In genomic region chr5:142432961-142433360, GRCh38 we compare ENCODE assay signal across 8 cellular contexts.
A peak's percentile ranks its signal among the peaks of the same experiment; 100 is the strongest.
DNase-seq lines count a peak whose midpoint lies in the region; ATAC-seq and TF ChIP-seq lines count a peak whose summit lies in the region.

No MANE protein-coding gene starts in this region.

- WGBS in esophagus squamous epithelium, 2 donors, result 57 to 60% methylated on average over 1 to 2 of the region's 2 CpGs

- H3K27ac ChIP-seq in esophagus squamous epithelium, result no peak overlapping the region

- H3K4me3 ChIP-seq in esophagus squamous epithelium, result no peak overlapping the region

- no peak for TF ChIP-seq CTCF in esophagus squamous epithelium (IDR thresholded peaks at IDR 0.05)

- CTCF ChIA-PET in activated naive CD4-positive, alpha-beta T cell treated with anti-CD3 and anti-CD28 coated beads, Interleukin-2, amount 10 ng/mL, durations not matched to agents 7 days and 5 days (lab: Charles Lee), result interaction anchor here (0.6 to 1.2 kb wide), 3 partner anchors 10 to 170 kb away, joined by 3 read pairs; no protein-coding TSS in a partner anchor
- CTCF ChIA-PET in HEK293T (lab: Yijun Ruan, JAX), result no interaction called here

- DNase-seq in NCI-H2196 treated with DMSO at 0.1 percent for 48 hours (lab: John Stamatoyannopoulos, UW; ENCODE audit: unreplicated experiment) (peak; percentile 41), esophagus squamous epithelium (lab: John Stamatoyannopoulos, UW) (no peak), HEK293T (ENCODE audit: extremely low spot score) (no peak)
- peak; percentile 78 for DNase-seq in activated naive CD4-positive, alpha-beta T cell treated with anti-CD3 and anti-CD28 coated beads, Interleukin-2, amount 10 ng/mL, durations not matched to agents 7 days and 5 days
- DNase-seq in stimulated activated CD4-positive, alpha-beta T cell treated with anti-CD3 and anti-CD28 coated beads, Interleukin-4, amount 100 ng/mL, for 24 hours, result peak; percentile 44

- POLR2A ChIA-PET in HEK293T (lab: Yijun Ruan, JAX), result no interaction called here

- H3K4me3 Mint-ChIP-seq in activated naive CD4-positive, alpha-beta T cell treated with anti-CD3 and anti-CD28 coated beads, Interleukin-2, amount 10 ng/mL, durations not matched to agents 7 days and 5 days, result peak overlapping the region; percentile 26

- H3K27ac Mint-ChIP-seq in activated naive CD4-positive, alpha-beta T cell treated with anti-CD3 and anti-CD28 coated beads, Interleukin-2, amount 10 ng/mL, durations not matched to agents 7 days and 5 days, result peak overlapping the region; percentile 93

- H3K4me1 ChIP-seq in esophagus squamous epithelium, result peaks cover 0 to 10% (median 3%) of the 10 kb centered on the region in 3 donors

- peaks cover 47% of the 10 kb centered on the region for H3K4me1 Mint-ChIP-seq in activated naive CD4-positive, alpha-beta T cell treated with anti-CD3 and anti-CD28 coated beads, Interleukin-2, amount 10 ng/mL, durations not matched to agents 7 days and 5 days

- H3K9me3 ChIP-seq in esophagus squamous epithelium, result no peaks in the 10 kb centered on the region

- no peaks in the 10 kb centered on the region for H3K9me3 Mint-ChIP-seq in activated naive CD4-positive, alpha-beta T cell treated with anti-CD3 and anti-CD28 coated beads, Interleukin-2, amount 10 ng/mL, durations not matched to agents 7 days and 5 days

- H3K36me3 Mint-ChIP-seq in activated naive CD4-positive, alpha-beta T cell treated with anti-CD3 and anti-CD28 coated beads, Interleukin-2, amount 10 ng/mL, durations not matched to agents 7 days and 5 days, result peaks cover 3% of the 10 kb centered on the region

- no peaks in the 10 kb centered on the region for H3K36me3 ChIP-seq in esophagus squamous epithelium

- TF ChIP-seq POLR2A in esophagus squamous epithelium (IDR thresholded peaks at IDR 0.05), result no peak

- ATAC-seq in GM21390 (IDR thresholded peaks at IDR 0.05; ENCODE audit: unreplicated experiment) (peak; percentile 39), GM18867 (IDR thresholded peaks at IDR 0.05; ENCODE audit: unreplicated experiment) (no peak), GM18870 (IDR thresholded peaks at IDR 0.05; ENCODE audit: unreplicated experiment) (no peak)

- H3K27me3 Mint-ChIP-seq in activated naive CD4-positive, alpha-beta T cell treated with anti-CD3 and anti-CD28 coated beads, Interleukin-2, amount 10 ng/mL, durations not matched to agents 7 days and 5 days, result no peaks in the 10 kb centered on the region

- intact Hi-C loops in esophagus squamous epithelium (cut with DNase I), result no loop called here

- no peaks in the 10 kb centered on the region for H3K27me3 ChIP-seq in esophagus squamous epithelium

TF ChIP-seq in HEK293T, 16 proteins besides CTCF, POLR2A, EP300 and RAD21:
- no peak for TF ChIP-seq NFRKB (IDR thresholded peaks at IDR 0.05)
- no peak for TF ChIP-seq SP1 (IDR thresholded peaks at IDR 0.05)
- TF ChIP-seq LEF1 (IDR thresholded peaks at IDR 0.05; ENCODE audit: borderline replicate concordance), result no peak
- no peak for TF ChIP-seq CTBP1 (IDR thresholded peaks at IDR 0.05; ENCODE audit: borderline replicate concordance)
- TF ChIP-seq FOXM1 (IDR thresholded peaks at IDR 0.05; ENCODE audit: borderline replicate concordance), result no peak
- no peak for TF ChIP-seq ARNT (IDR thresholded peaks at IDR 0.05)
- no peak for TF ChIP-seq ZNF384 (IDR thresholded peaks at IDR 0.05)

Comparison
In these comparisons a context has a peak if more than half of its experiments do, and no peak if none do; other contexts are left out.
1. DNase-seq: peak in NCI-H2196 treated with DMSO at 0.1 percent for 48 hours (single experiment), activated naive CD4-positive, alpha-beta T cell treated with anti-CD3 and anti-CD28 coated beads, Interleukin-2, amount 10 ng/mL, durations not matched to agents 7 days and 5 days (single experiment) and stimulated activated CD4-positive, alpha-beta T cell treated with anti-CD3 and anti-CD28 coated beads, Interleukin-4, amount 100 ng/mL, for 24 hours (single experiment); none in esophagus squamous epithelium (single experiment) and HEK293T (single experiment).